In the genomic region with DNA sequence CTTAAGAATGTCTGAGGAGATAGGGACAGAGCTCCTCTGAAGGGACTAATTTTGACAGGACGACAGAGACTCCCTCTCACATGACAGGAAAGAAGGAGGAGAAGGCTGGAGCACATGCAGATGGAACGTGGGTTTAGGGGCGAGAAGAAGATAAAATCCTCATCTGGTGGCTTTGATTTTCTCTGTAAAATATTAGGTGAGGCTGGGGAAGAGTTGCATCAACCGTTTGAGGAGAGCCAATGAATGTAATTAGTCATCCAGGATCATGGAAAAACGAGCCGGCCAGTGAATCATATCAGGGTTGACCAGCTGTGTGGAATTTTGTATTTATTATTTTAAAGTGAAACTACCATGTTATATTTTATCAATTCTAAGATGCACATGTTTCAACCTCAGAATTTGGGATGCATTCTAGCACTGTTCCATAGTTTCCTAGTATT, we compare ENCODE assay signal across 15 cellular contexts. TPM values are rescaled to one million over a fixed set of nuclear protein-coding genes. Genes with fewer than 3 reads are reported as not detected.
DNase-seq lines count a peak whose midpoint lies in the region; ATAC-seq and TF ChIP-seq lines count a peak whose summit lies in the region.
"Had no signal": no experiment of that assay in that cellular context is flagged by ENCODE, and none has a peak within 500 bp of the region (broad histone marks: within the 10 kb centered on the region; RNA-seq: fewer than 3 reads in every experiment).

No MANE protein-coding gene starts in this region.

- no peak overlapping the region for H2BK120ac ChIP-seq in mesenchymal stem cell (ENCODE audit: low read depth, low read length)

- H3K4me1 ChIP-seq in mesenchymal stem cell (ENCODE audit: control insufficient read depth, insufficient read depth, low read depth, low read length) (peaks cover 7% of the 10 kb centered on the region), suprapubic skin (peaks cover 9% of the 10 kb centered on the region)

- H2BK5ac ChIP-seq in mesenchymal stem cell (ENCODE audit: low read depth, low read length, poor library complexity, severe bottlenecking), result no peak overlapping the region

- intact Hi-C loops in lower leg skin (cut with DNase I; ENCODE audit: low total_unique reads), result no loop called here

- 56% methylated on average over 4 of the region's 6 CpGs for WGBS in mesenchymal stem cell
- WGBS in lower leg skin, 2 donors, result 39 to 45% methylated on average over 6 of the region's 6 CpGs
- WGBS in suprapubic skin, result 39% methylated on average over 6 of the region's 6 CpGs

- TF ChIP-seq CTCF in AG09319 (IDR thresholded peaks at IDR 0.05; ENCODE audit: low read depth, low read length), result no peak
- no peak for TF ChIP-seq CTCF in choroid plexus epithelial cell (conservative IDR thresholded peaks at IDR 0.05; ENCODE audit: low read depth, low read length)
- no peak for TF ChIP-seq CTCF in lower leg skin (IDR thresholded peaks at IDR 0.05)
- TF ChIP-seq CTCF in suprapubic skin (IDR thresholded peaks at IDR 0.05), result no peak

- H3K9ac ChIP-seq in mesenchymal stem cell (ENCODE audit: low read length), result peak overlapping the region; percentile 63

- no peak for TF ChIP-seq POLR2A in lower leg skin (IDR thresholded peaks at IDR 0.05)
- no peak for TF ChIP-seq POLR2A in suprapubic skin (IDR thresholded peaks at IDR 0.05)

- H3K36me3 ChIP-seq in MG63 (no peaks in the 10 kb centered on the region), mesenchymal stem cell (ENCODE audit: control insufficient read depth in 1 of 2, insufficient read depth in 2 of 2, low read depth in 1 of 2, low read length in 2 of 2) (no peaks in the 10 kb centered on the region), suprapubic skin (no peaks in the 10 kb centered on the region)

- no peak overlapping the region for H2AFZ ChIP-seq in mesenchymal stem cell (ENCODE audit: low read depth, low read length)

- no peak overlapping the region for H3K23ac ChIP-seq in mesenchymal stem cell (ENCODE audit: low read length in 2 of 2)

- H4K8ac ChIP-seq in mesenchymal stem cell (ENCODE audit: low read length), result no peak overlapping the region

- DNase-seq in AG09319 (ENCODE audit: extremely low read depth, low read depth), result peak; percentile 49
- DNase-seq in MG63, result peak; percentile 72
- peak; percentile 65 for DNase-seq in choroid plexus epithelial cell (ENCODE audit: low read depth)
- peak; percentile 30 for DNase-seq in mesenchymal stem cell
- no peak for DNase-seq in lower leg skin (ENCODE audit: low spot score in 2 of 2)
- DNase-seq in suprapubic skin (ENCODE audit: low spot score in 2 of 2), result no peak
- DNase-seq: activated naive CD8-positive, alpha-beta T cell treated with anti-CD3 and anti-CD28 coated beads for 36 hours; naive thymus-derived CD8-positive, alpha-beta T cell; NCI-H1930; stimulated activated CD4-positive, alpha-beta T cell treated with anti-CD3 and anti-CD28 coated beads, Interleukin-12 subunit alpha, Interleukin-12 subunit beta, amount 100 ng/mL, for 4 hours; T-helper 2 cell had no signal

- no peak overlapping the region for H3K4me3 ChIP-seq in MG63
- no peak overlapping the region for H3K4me3 ChIP-seq in choroid plexus epithelial cell (ENCODE audit: low read depth, low read length)
- no peak overlapping the region for H3K4me3 ChIP-seq in mesenchymal stem cell (ENCODE audit: insufficient read depth in 1 of 2, low read depth in 1 of 2, low read length in 2 of 2)
- no peak overlapping the region for H3K4me3 ChIP-seq in lower leg skin (ENCODE audit: low read depth, poor library complexity, severe bottlenecking)
- no peak overlapping the region for H3K4me3 ChIP-seq in suprapubic skin

- H2BK15ac ChIP-seq in mesenchymal stem cell (ENCODE audit: low read depth, poor library complexity, severe bottlenecking), result no peak overlapping the region

- H3K27ac ChIP-seq in mesenchymal stem cell (ENCODE audit: low read length, poor library complexity, severe bottlenecking) (peak overlapping the region; percentile 97), suprapubic skin (no peak overlapping the region)
- H3K27ac ChIP-seq: C4-2B had no signal

- no peak overlapping the region for H3K4ac ChIP-seq in mesenchymal stem cell (ENCODE audit: low read depth in 1 of 2, low read length in 2 of 2)

- no peak overlapping the region for H3K14ac ChIP-seq in mesenchymal stem cell (ENCODE audit: low read length in 2 of 2)

- H2AK5ac ChIP-seq in mesenchymal stem cell (ENCODE audit: low read length, severe bottlenecking), result no peak overlapping the region

- TF ChIP-seq EP300 in suprapubic skin (IDR thresholded peaks at IDR 0.05), result no peak

- H3K79me1 ChIP-seq in mesenchymal stem cell (replicated peaks; ENCODE audit: low read length, poor library complexity, severe bottlenecking), result no peaks in the 10 kb centered on the region

- peak overlapping the region; percentile 60 for H3K4me2 ChIP-seq in mesenchymal stem cell (ENCODE audit: low read length, poor library complexity, severe bottlenecking)

- no peak overlapping the region for H3K18ac ChIP-seq in mesenchymal stem cell (ENCODE audit: low read depth in 1 of 2, low read length in 2 of 2)

- H4K91ac ChIP-seq in mesenchymal stem cell (ENCODE audit: low read length), result no peak overlapping the region

- no peak overlapping the region for H2BK12ac ChIP-seq in mesenchymal stem cell (ENCODE audit: low read length in 2 of 2)

- ATAC-seq in HG02759 (IDR thresholded peaks at IDR 0.05; ENCODE audit: unreplicated experiment), result no peak
- ATAC-seq in GM19452 (IDR thresholded peaks at IDR 0.05; ENCODE audit: unreplicated experiment), result no peak
- ATAC-seq: naive thymus-derived CD8-positive, alpha-beta T cell had no signal

- H3K27me3 ChIP-seq in MG63, result no peaks in the 10 kb centered on the region
- H3K27me3 ChIP-seq in mesenchymal stem cell (ENCODE audit: control insufficient read depth in 1 of 2, insufficient read depth in 1 of 2, low read length in 2 of 2), result no peaks in the 10 kb centered on the region
- no peaks in the 10 kb centered on the region for H3K27me3 ChIP-seq in suprapubic skin

- H3K9me3 ChIP-seq in MG63 (peaks cover 2% of the 10 kb centered on the region; the same call in 1 of the 2 replicates), mesenchymal stem cell (ENCODE audit: control insufficient read depth, low read length) (no peaks in the 10 kb centered on the region), suprapubic skin (no peaks in the 10 kb centered on the region)

RNA-seq across cellular contexts. Expression of gene ADGRF4, which starts 46.9 kb away (rescaled TPM):
- total RNA-seq in MG63 (2014; rRNA removed; shearing (Covaris generic); ENCODE audit: low replicate concordance), result 0.79 and 2.2 TPM in 2 replicates
- 0.55 TPM for polyA plus RNA-seq in mesenchymal stem cell (2013, experiment 1 of 2)
- 0.70 TPM for polyA plus RNA-seq in mesenchymal stem cell (2013, experiment 2 of 2)
- total RNA-seq in lower leg skin, result 10 to 100 TPM; 53.5 to 60.1 (median 58.3) TPM
- total RNA-seq in suprapubic skin, result 10 to 100 TPM; 38.9 to 74.3 (median 45.3) TPM
- total RNA-seq: activated CD8-positive, alpha-beta memory T cell treated with anti-CD3 and anti-CD28 coated beads for 36 hours; activated naive CD8-positive, alpha-beta T cell treated with anti-CD3 and anti-CD28 coated beads for 36 hours; naive thymus-derived CD8-positive, alpha-beta T cell had no signal
- polyA plus RNA-seq: naive thymus-derived CD8-positive, alpha-beta T cell had no signal

Comparison
In these comparisons a context has a peak if more than half of its experiments do, and no peak if none do; other contexts are left out.
1. DNase-seq: peak in AG09319 (single experiment), MG63 (single experiment), choroid plexus epithelial cell (single experiment) and mesenchymal stem cell (single experiment); none in lower leg skin (0 of 2) and suprapubic skin (0 of 2).
2. RNA of gene ADGRF4, which starts 46.9 kb away (total RNA-seq): 53.5 to 60.1 TPM in lower leg skin and 38.9 to 74.3 TPM in suprapubic skin; 0.79 to 2.2 TPM in MG63; every median in the first group is over 10 times any median in the second.